ENCODE assay signal across 1 cellular context in the genomic region with DNA sequence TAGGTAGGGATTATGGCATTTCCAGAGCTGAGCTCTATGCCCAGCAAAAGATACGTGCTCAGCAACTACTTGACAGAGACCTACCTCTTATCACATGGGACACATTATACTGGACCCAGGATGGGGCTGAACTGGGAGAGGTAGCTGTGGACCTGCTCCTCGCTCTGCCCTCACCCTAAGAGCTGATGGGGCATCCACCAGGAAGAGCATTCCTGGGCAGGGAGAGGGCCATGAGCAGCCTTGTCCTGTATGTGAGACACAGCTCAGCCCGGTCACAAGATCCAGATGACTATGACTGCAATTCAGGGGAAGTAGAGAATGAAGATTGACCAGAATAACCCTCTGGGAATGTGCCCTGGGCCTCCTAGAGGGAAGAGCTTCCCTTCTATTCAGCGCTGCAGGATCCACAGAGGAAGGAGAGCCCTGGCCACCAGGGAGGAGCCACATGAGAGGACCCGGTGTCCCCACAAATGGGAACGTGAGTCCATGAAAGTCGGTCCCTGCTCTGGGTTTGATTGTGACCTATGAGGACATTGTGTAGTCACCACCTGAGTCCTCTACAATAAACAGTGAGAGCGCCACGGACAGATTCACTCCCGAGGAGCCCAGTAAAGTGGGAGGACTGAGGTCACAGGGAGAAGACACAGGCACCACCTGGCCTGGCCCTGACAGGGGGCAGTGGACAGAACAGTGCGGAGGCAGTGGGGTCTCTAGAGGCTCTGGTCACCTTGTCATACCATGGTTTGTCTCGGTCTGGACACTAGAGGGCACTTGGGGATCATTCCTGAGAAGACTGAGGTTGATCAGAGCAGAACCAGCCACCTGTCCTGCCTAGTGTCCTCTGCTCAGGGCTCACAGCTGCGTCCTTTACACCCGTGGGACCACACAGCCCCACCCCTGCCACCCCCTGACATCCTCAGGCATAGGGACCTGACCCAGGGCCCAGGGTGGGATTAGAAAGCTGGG.
TF ChIP-seq lines count a peak whose summit lies in the region.

No MANE protein-coding gene starts in this region.

TF ChIP-seq in WTC11, 78 proteins besides CTCF, POLR2A, EP300 and RAD21 (continued from another document):
- TF ChIP-seq ZNF396 (CRISPR knock-in tag; IDR thresholded peaks at IDR 0.05; ENCODE audit: borderline replicate concordance) (no peak), CBFB (CRISPR knock-in tag; IDR thresholded peaks at IDR 0.05; ENCODE audit: low read depth) (no peak), ATF2 (CRISPR knock-in tag; IDR thresholded peaks at IDR 0.05; ENCODE audit: borderline replicate concordance, low read depth) (no peak), ZNF416 (CRISPR knock-in tag; IDR thresholded peaks at IDR 0.05) (no peak)
